In genomic region chr19:16627194-16627927, GRCh38 we compare ENCODE assay signal across 8 cellular contexts. TPM values are rescaled to one million over a fixed set of nuclear protein-coding genes. Genes with fewer than 3 reads are reported as not detected.
DNase-seq lines count a peak whose midpoint lies in the region; ATAC-seq, FAIRE-seq and TF ChIP-seq lines count a peak whose summit lies in the region.

No MANE protein-coding gene starts in this region.

- no peak for FAIRE-seq in GM12892 (lab: Jason Lieb, UNC)

- H3K36me3 ChIP-seq in BE2C (peaks cover 11% of the 10 kb centered on the region), HEK293 (ENCODE audit: control insufficient read depth in 2 of 2, insufficient read depth in 1 of 2, low read length in 2 of 2) (peaks cover 5 to 33% of the 10 kb centered on the region in 2 experiments; a peak in 2 of 3 replicates), WERI-Rb-1 (peaks cover 53% of the 10 kb centered on the region)

- CTCF ChIA-PET in HEK293 (lab: Yijun Ruan, JAX): interaction anchor here (0.5 to 0.7 kb wide), 2 partner anchors 16 to 93 kb away, joined by 3 to 4 read pairs; no protein-coding TSS in a partner anchor

- POLR2A ChIA-PET in HEK293 (lab: Yijun Ruan, JAX): interaction anchor here (0.6 to 3.1 kb wide), 17 partner anchors 9 to 682 kb away, joined by 3 to 20 read pairs (median 6); partner anchors contain the start of genes C19orf44, CALR3, DDA1 and SLC35E1

- no peak for ATAC-seq in natural killer cell treated with Interleukin-12 subunit alpha and Interleukin-12 subunit beta and Interleukin-15 and Interleukin-18, amount 100 ng/mL, for 72 hours
- ATAC-seq in GM19397 (IDR thresholded peaks at IDR 0.05; ENCODE audit: unreplicated experiment) (no peak), GM18870 (IDR thresholded peaks at IDR 0.05; ENCODE audit: unreplicated experiment) (no peak)

- H3K4me1 Mint-ChIP-seq in endothelial cell (ENCODE audit: unreplicated experiment): peaks cover 27% of the 10 kb centered on the region
- H3K4me1 Mint-ChIP-seq in natural killer cell treated with Interleukin-12 subunit alpha and Interleukin-12 subunit beta and Interleukin-15 and Interleukin-18, amount 100 ng/mL, for 72 hours (ENCODE audit: low read depth in 2 of 2): peaks cover 34% of the 10 kb centered on the region in 2 donors

- no peak for DNase-seq in BE2C
- no peak for DNase-seq in WERI-Rb-1
- peak; percentile 22 for DNase-seq in endothelial cell (ENCODE audit: low spot score)
- DNase-seq in natural killer cell treated with Interleukin-12 subunit alpha and Interleukin-12 subunit beta and Interleukin-15 and Interleukin-18, amount 100 ng/mL, for 72 hours (ENCODE audit: low spot score): no peak
- DNase-seq in GM12892 (ENCODE audit: insufficient read length): no peak

- peaks cover 16% of the 10 kb centered on the region for H3K36me3 Mint-ChIP-seq in endothelial cell (ENCODE audit: low read depth, unreplicated experiment)
- no peaks in the 10 kb centered on the region for H3K36me3 Mint-ChIP-seq in natural killer cell treated with Interleukin-12 subunit alpha and Interleukin-12 subunit beta and Interleukin-15 and Interleukin-18, amount 100 ng/mL, for 72 hours

- no peaks in the 10 kb centered on the region for H3K9me3 Mint-ChIP-seq in endothelial cell (ENCODE audit: unreplicated experiment)
- H3K9me3 Mint-ChIP-seq in natural killer cell treated with Interleukin-12 subunit alpha and Interleukin-12 subunit beta and Interleukin-15 and Interleukin-18, amount 100 ng/mL, for 72 hours: no peaks in the 10 kb centered on the region

- H3K4me3 Mint-ChIP-seq in endothelial cell (ENCODE audit: unreplicated experiment): peak overlapping the region; percentile 95
- H3K4me3 Mint-ChIP-seq in natural killer cell treated with Interleukin-12 subunit alpha and Interleukin-12 subunit beta and Interleukin-15 and Interleukin-18, amount 100 ng/mL, for 72 hours: peak overlapping the region; percentile 92

- peaks cover 9% of the 10 kb centered on the region for H3K27me3 Mint-ChIP-seq in endothelial cell (ENCODE audit: unreplicated experiment)
- H3K27me3 Mint-ChIP-seq in natural killer cell treated with Interleukin-12 subunit alpha and Interleukin-12 subunit beta and Interleukin-15 and Interleukin-18, amount 100 ng/mL, for 72 hours: no peaks in the 10 kb centered on the region

- no peaks in the 10 kb centered on the region for H3K27me3 ChIP-seq in BE2C
- no peaks in the 10 kb centered on the region for H3K27me3 ChIP-seq in WERI-Rb-1 (ENCODE audit: insufficient read depth, low read depth, severe bottlenecking)

- H3K27ac ChIP-seq in HEK293 (ENCODE audit: extremely low read depth, low read depth, low read length) (peak overlapping the region; percentile 63), WERI-Rb-1 (peak overlapping the region; percentile 67)

- peak overlapping the region; percentile 75 for H3K27ac Mint-ChIP-seq in endothelial cell (ENCODE audit: unreplicated experiment)
- H3K27ac Mint-ChIP-seq in natural killer cell treated with Interleukin-12 subunit alpha and Interleukin-12 subunit beta and Interleukin-15 and Interleukin-18, amount 100 ng/mL, for 72 hours: peak overlapping the region; percentile 85 to 92

- H3K4me3 ChIP-seq in BE2C (ENCODE audit: low read depth, low read length) (peak overlapping the region; percentile 96), HEK293 (ENCODE audit: low read depth, low read length) (peak overlapping the region; percentile 60), WERI-Rb-1 (ENCODE audit: low read depth, low read length) (peak overlapping the region; percentile 93)

- TF ChIP-seq CTCF in BE2C (IDR thresholded peaks at IDR 0.05; ENCODE audit: low read depth, low read length): no peak; the same call in 1 of the 2 replicates
- TF ChIP-seq CTCF in HEK293 (tag by site-specific recombination; IDR thresholded peaks at IDR 0.05): peak; percentile 19
- TF ChIP-seq CTCF in WERI-Rb-1 (IDR thresholded peaks at IDR 0.05; ENCODE audit: low read depth, low read length): no peak
- no peak for TF ChIP-seq CTCF in endothelial cell (IDR thresholded peaks at IDR 0.05; ENCODE audit: unreplicated experiment)

- H3K4me1 ChIP-seq in BE2C (no peaks in the 10 kb centered on the region; the same call in 1 of the 2 replicates), HEK293 (ENCODE audit: control insufficient read depth, insufficient read depth, low read length) (no peaks in the 10 kb centered on the region)

- TF ChIP-seq POLR2A in GM12892 (IDR thresholded peaks at IDR 0.05; ENCODE audit: low read depth, low read length): no peak

- H3K9me3 ChIP-seq in BE2C: no peaks in the 10 kb centered on the region
- no peaks in the 10 kb centered on the region for H3K9me3 ChIP-seq in HEK293 (ENCODE audit: control insufficient read depth, insufficient read depth, low read depth, low read length)
- H3K9me3 ChIP-seq in WERI-Rb-1 (ENCODE audit: severe bottlenecking): no peaks in the 10 kb centered on the region

TF ChIP-seq in HEK293, 187 proteins besides CTCF, POLR2A, EP300 and RAD21 (continues in another document):
- TF ChIP-seq ZBTB7A (tag by site-specific recombination; IDR thresholded peaks at IDR 0.05; ENCODE audit: low read depth) (peak; percentile 81), ZNF404 (tag by site-specific recombination; IDR thresholded peaks at IDR 0.05) (no peak), ZNF521 (tag by site-specific recombination; IDR thresholded peaks at IDR 0.05) (no peak), ZNF513 (tag by site-specific recombination; IDR thresholded peaks at IDR 0.05) (no peak), ZSCAN18 (tag by site-specific recombination; IDR thresholded peaks at IDR 0.05) (no peak), ZNF10 (tag by site-specific recombination; IDR thresholded peaks at IDR 0.05) (no peak), FEZF1 (tag by site-specific recombination; IDR thresholded peaks at IDR 0.05) (no peak), ZXDB (tag by site-specific recombination; IDR thresholded peaks at IDR 0.05) (peak; percentile 71), ZNF112 (tag by site-specific recombination; IDR thresholded peaks at IDR 0.05) (no peak), ZNF571 (tag by site-specific recombination; IDR thresholded peaks at IDR 0.05) (no peak), ZBTB17 (tag by site-specific recombination; IDR thresholded peaks at IDR 0.05) (peak; percentile 46; the same call in 1 of the 2 replicates)

RNA-seq across cellular contexts. Expression of gene MED26, which starts 0.6 kb away (rescaled TPM):
- polyA plus RNA-seq in BE2C (2012; ENCODE audit: insufficient read depth, insufficient read length, low read depth): 41.8 TPM
- total RNA-seq in endothelial cell (ENCODE audit: unreplicated experiment): 13.3 TPM
- total RNA-seq in natural killer cell treated with Interleukin-12 subunit alpha and Interleukin-12 subunit beta and Interleukin-15 and Interleukin-18, amount 100 ng/mL, for 72 hours: 10 to 100 TPM; 15.5 to 28.1 TPM
- polyA plus RNA-seq in GM12892 (2012; ENCODE audit: missing spikeins): 4.6 TPM

RNA-seq across cellular contexts. Expression of gene SMIM7, which starts 32.6 kb away (rescaled TPM):
- polyA plus RNA-seq in BE2C (2012; ENCODE audit: insufficient read depth, insufficient read length, low read depth): 248 TPM
- 53.2 TPM for total RNA-seq in endothelial cell (ENCODE audit: unreplicated experiment)
- total RNA-seq in natural killer cell treated with Interleukin-12 subunit alpha and Interleukin-12 subunit beta and Interleukin-15 and Interleukin-18, amount 100 ng/mL, for 72 hours: 10 to 100 TPM; 53.8 to 75.5 TPM
- polyA plus RNA-seq in GM12892 (2012; ENCODE audit: missing spikeins): 50.7 TPM

RNA-seq across cellular contexts. Expression of gene TMEM38A, which starts 33.6 kb away (rescaled TPM):
- 46.1 TPM for polyA plus RNA-seq in BE2C (2012; ENCODE audit: insufficient read depth, insufficient read length, low read depth)
- total RNA-seq in endothelial cell (ENCODE audit: unreplicated experiment): 0.36 TPM
- total RNA-seq in natural killer cell treated with Interleukin-12 subunit alpha and Interleukin-12 subunit beta and Interleukin-15 and Interleukin-18, amount 100 ng/mL, for 72 hours: under 1 TPM in 1 of 2 donors, not detected in 1; 0.31 TPM
- 14.6 TPM for polyA plus RNA-seq in GM12892 (2012; ENCODE audit: missing spikeins)

RNA-seq across cellular contexts. Expression of gene SLC35E1, which starts 55.1 kb away (rescaled TPM):
- polyA plus RNA-seq in BE2C (2012; ENCODE audit: insufficient read depth, insufficient read length, low read depth): 103 TPM
- total RNA-seq in endothelial cell (ENCODE audit: unreplicated experiment): 29.7 TPM
- total RNA-seq in natural killer cell treated with Interleukin-12 subunit alpha and Interleukin-12 subunit beta and Interleukin-15 and Interleukin-18, amount 100 ng/mL, for 72 hours: 10 to 100 TPM; 52.2 to 71.5 TPM
- polyA plus RNA-seq in GM12892 (2012; ENCODE audit: missing spikeins): 26.7 TPM
